10 cellular contexts compared by ENCODE assay signal in genomic region chr16:11047057-11047456, GRCh38.
A peak's percentile ranks its signal among the peaks of the same experiment; 100 is the strongest.
DNase-seq lines count a peak whose midpoint lies in the region; ATAC-seq and TF ChIP-seq lines count a peak whose summit lies in the region.
"Had no signal": no experiment of that assay in that cellular context is flagged by ENCODE, and none has a peak within 500 bp of the region (broad histone marks: within the 10 kb centered on the region; RNA-seq: fewer than 3 reads in every experiment).

No MANE protein-coding gene starts in this region.

- H3K9me3 Mint-ChIP-seq in naive thymus-derived CD8-positive, alpha-beta T cell = no peaks in the 10 kb centered on the region

- in situ Hi-C loops in brain microvascular endothelial cell (cut with HindIII; ENCODE audit: low pct_ligation_motif_present, low sequenced_read_pairs) = no loop called here

- CTCF ChIA-PET in A673 (lab: Charles Lee) = no interaction called here

- no peak overlapping the region for H3K4me3 ChIP-seq in A673 (ENCODE audit: low read depth, low read length, poor library complexity, severe bottlenecking)
- no peak overlapping the region for H3K4me3 ChIP-seq in brain microvascular endothelial cell (ENCODE audit: low read depth, low read length)

- H3K4me3 Mint-ChIP-seq in naive thymus-derived CD8-positive, alpha-beta T cell = no peak overlapping the region

- TF ChIP-seq CTCF in A673 (conservative IDR thresholded peaks at IDR 0.05; ENCODE audit: low read depth, low read length) = no peak
- no peak for TF ChIP-seq CTCF in brain microvascular endothelial cell (IDR thresholded peaks at IDR 0.05; ENCODE audit: low read depth, low read length, missing control alignments)

- H3K27ac ChIP-seq in A673 (ENCODE audit: low read depth, low read length, poor library complexity, severe bottlenecking) (peak overlapping the region; percentile 44), brain microvascular endothelial cell (no peak overlapping the region)

- no peaks in the 10 kb centered on the region for H3K27me3 Mint-ChIP-seq in naive thymus-derived CD8-positive, alpha-beta T cell

- intact Hi-C loops in A673 (cut with micrococcal nuclease; ENCODE audit: unreplicated experiment) = no loop called here

- no peaks in the 10 kb centered on the region for H3K9me3 ChIP-seq in A673 (ENCODE audit: low read depth, low read length, poor library complexity, severe bottlenecking)

- BruUV-seq in A673 (replicated peaks; lab: Mats Ljungman, UMichigan) = no TSS peak

- H3K4me1 ChIP-seq in A673 (ENCODE audit: insufficient read depth, low read length, poor library complexity, severe bottlenecking) = peaks cover 32% of the 10 kb centered on the region

- POLR2A ChIA-PET in A673 (lab: Charles Lee; ENCODE audit: low non-redundant PET) = no interaction called here
- POLR2A ChIA-PET in naive thymus-derived CD8-positive, alpha-beta T cell (lab: Charles Lee) = no interaction called here

- ATAC-seq in SK-N-SH treated with all-trans-retinoic acid at 6 μM for 48 hours = peak; percentile 88
- ATAC-seq in naive thymus-derived CD8-positive, alpha-beta T cell = no peak

- H3K36me3 ChIP-seq in A673 (ENCODE audit: insufficient read depth, low read length, poor library complexity, severe bottlenecking) = no peaks in the 10 kb centered on the region
- H3K36me3 ChIP-seq in brain microvascular endothelial cell (replicated peaks) = peaks cover 13% of the 10 kb centered on the region

- DNase-seq in A673 (ENCODE audit: low spot score) = peak; percentile 66
- peak; percentile 44 for DNase-seq in GM04503 (ENCODE audit: low read depth)
- peak; percentile 73 for DNase-seq in iris pigment epithelial cell (ENCODE audit: low read depth)
- DNase-seq in cerebellum (ENCODE audit: low spot score) = no peak
- no peak for DNase-seq in naive thymus-derived CD8-positive, alpha-beta T cell
- no peak for DNase-seq in kidney tubule cell (ENCODE audit: low spot score)
- no peak for DNase-seq in brain microvascular endothelial cell
- DNase-seq: central memory CD4-positive, alpha-beta T cell; mammary epithelial cell had no signal

- H3K4me1 Mint-ChIP-seq in naive thymus-derived CD8-positive, alpha-beta T cell = peaks cover 7 to 20% (median 13%) of the 10 kb centered on the region in 4 donors

- no peak overlapping the region for H3K27ac Mint-ChIP-seq in naive thymus-derived CD8-positive, alpha-beta T cell

- H3K36me3 Mint-ChIP-seq in naive thymus-derived CD8-positive, alpha-beta T cell = peaks cover 0 to 67% (median 29%) of the 10 kb centered on the region in 3 donors

- H3K27me3 ChIP-seq in A673 (replicated peaks; ENCODE audit: insufficient read depth, low read depth, low read length, poor library complexity) = no peaks in the 10 kb centered on the region
- no peaks in the 10 kb centered on the region for H3K27me3 ChIP-seq in brain microvascular endothelial cell (replicated peaks)

TF ChIP-seq in SK-N-SH treated with all-trans-retinoic acid at 6 μM for 48 hours, 23 proteins besides CTCF, POLR2A, EP300 and RAD21:
- no peak for TF ChIP-seq SNAI2 (CRISPR knock-in tag; IDR thresholded peaks at IDR 0.05)
- TF ChIP-seq TCF4 (CRISPR knock-in tag; IDR thresholded peaks at IDR 0.05; ENCODE audit: borderline replicate concordance) = peak; percentile 86
- no peak for TF ChIP-seq ZNF8 (CRISPR knock-in tag; IDR thresholded peaks at IDR 0.05)
- TF ChIP-seq ESRRG (CRISPR knock-in tag; IDR thresholded peaks at IDR 0.05) = no peak
- TF ChIP-seq ZNF565 (CRISPR knock-in tag; conservative IDR thresholded peaks at IDR 0.05; ENCODE audit: low read depth) = no peak
- no peak for TF ChIP-seq BACH2 (CRISPR knock-in tag; IDR thresholded peaks at IDR 0.05; ENCODE audit: borderline replicate concordance)
- TF ChIP-seq GLIS3 (CRISPR knock-in tag; IDR thresholded peaks at IDR 0.05) = no peak
TF ChIP-seq in SK-N-SH treated with all-trans-retinoic acid at 6 μM for 48 hours: peak in this region for 1.

Comparison
In these comparisons a context has a peak if more than half of its experiments do, and no peak if none do; other contexts are left out.
1. DNase-seq: peak in A673 (single experiment), GM04503 (single experiment) and iris pigment epithelial cell (single experiment); none in cerebellum (single experiment), naive thymus-derived CD8-positive, alpha-beta T cell (0 of 10), kidney tubule cell (single experiment) and brain microvascular endothelial cell (single experiment).